Comparison of ENCODE assay signal across 1 cellular context in genomic region chr22:29269731-29270474, GRCh38.
TF ChIP-seq lines count a peak whose summit lies in the region.

No MANE protein-coding gene starts in this region.

TF ChIP-seq in GM23338, 12 proteins besides CTCF, POLR2A, EP300 and RAD21 (continued from another document):
- no peak for TF ChIP-seq ZNF462 (CRISPR knock-in tag; IDR thresholded peaks at IDR 0.05)
- no peak for TF ChIP-seq ZNF331 (CRISPR knock-in tag; IDR thresholded peaks at IDR 0.05; ENCODE audit: low read depth)
- no peak for TF ChIP-seq JUNB (IDR thresholded peaks at IDR 0.05; ENCODE audit: unreplicated experiment)
- no peak for TF ChIP-seq NANOG (IDR thresholded peaks at IDR 0.05; ENCODE audit: borderline replicate concordance)
- TF ChIP-seq EZH2 (IDR thresholded peaks at IDR 0.05; ENCODE audit: low read depth, unreplicated experiment), result no peak
- TF ChIP-seq ZNF114 (CRISPR knock-in tag; IDR thresholded peaks at IDR 0.05), result no peak
